1 cellular context compared by ENCODE assay signal in genomic region chr19:51706296-51706695, GRCh38.
TF ChIP-seq lines count a peak whose summit lies in the region.

No MANE protein-coding gene starts in this region.

TF ChIP-seq in endothelial cell of umbilical vein, 7 proteins besides CTCF, POLR2A, EP300 and RAD21:
- TF ChIP-seq FOS (IDR thresholded peaks at IDR 0.05; ENCODE audit: borderline replicate concordance, insufficient read depth, low read length) (no peak), JUN (IDR thresholded peaks at IDR 0.05; ENCODE audit: borderline replicate concordance, insufficient read depth, insufficient read length, low read depth) (no peak)
